ENCODE assay signal across 1 cellular context in the genomic region with DNA sequence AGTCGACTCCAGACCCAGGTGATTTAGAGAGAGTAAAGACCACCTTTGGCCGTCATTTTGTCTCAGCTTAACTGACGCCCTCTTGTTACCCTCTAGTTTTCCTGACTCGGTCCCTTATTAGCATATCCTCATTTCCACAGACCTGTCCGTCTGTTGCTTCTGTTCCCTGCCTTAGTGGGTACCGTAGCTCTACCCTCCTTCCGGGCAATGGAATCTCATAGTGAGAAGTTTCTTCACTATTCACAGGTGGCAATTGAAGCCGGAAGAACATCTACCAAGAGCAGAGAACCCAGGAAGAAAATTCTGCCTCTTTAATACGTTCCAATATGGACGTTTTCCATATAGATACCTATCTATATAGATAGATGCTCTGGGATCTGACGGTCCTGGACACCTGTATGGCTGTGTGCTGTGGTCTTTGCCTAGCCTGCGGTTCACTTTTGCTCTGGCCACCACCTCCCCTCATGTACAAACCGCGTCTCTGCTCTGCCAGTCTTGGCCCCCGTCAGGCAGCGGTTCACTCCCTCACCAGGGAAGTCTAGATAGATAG.
A peak's percentile ranks its signal among the peaks of the same experiment; 100 is the strongest.
TF ChIP-seq lines count a peak whose summit lies in the region.

No MANE protein-coding gene starts in this region.

TF ChIP-seq in K562, 482 proteins besides CTCF, POLR2A, EP300 and RAD21 (continued from another document):
- TF ChIP-seq, protein P1, sequence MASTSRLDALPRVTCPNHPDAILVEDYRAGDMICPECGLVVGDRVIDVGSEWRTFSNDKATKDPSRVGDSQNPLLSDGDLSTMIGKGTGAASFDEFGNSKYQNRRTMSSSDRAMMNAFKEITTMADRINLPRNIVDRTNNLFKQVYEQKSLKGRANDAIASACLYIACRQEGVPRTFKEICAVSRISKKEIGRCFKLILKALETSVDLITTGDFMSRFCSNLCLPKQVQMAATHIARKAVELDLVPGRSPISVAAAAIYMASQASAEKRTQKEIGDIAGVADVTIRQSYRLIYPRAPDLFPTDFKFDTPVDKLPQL (IDR thresholded peaks at IDR 0.05; ENCODE audit: extremely low read depth, insufficient read length): no peak
- TF ChIP-seq TGIF2 (CRISPR knock-in tag; IDR thresholded peaks at IDR 0.05): no peak
- no peak for TF ChIP-seq HDGF (IDR thresholded peaks at IDR 0.05)
- no peak for TF ChIP-seq CBFB (CRISPR knock-in tag; IDR thresholded peaks at IDR 0.05)
- TF ChIP-seq POLR2H (tag; IDR thresholded peaks at IDR 0.05; ENCODE audit: low read depth): 0 out of 2 replicates have a peak, but pooled peaks have one; percentile 6
- TF ChIP-seq, protein P2, sequence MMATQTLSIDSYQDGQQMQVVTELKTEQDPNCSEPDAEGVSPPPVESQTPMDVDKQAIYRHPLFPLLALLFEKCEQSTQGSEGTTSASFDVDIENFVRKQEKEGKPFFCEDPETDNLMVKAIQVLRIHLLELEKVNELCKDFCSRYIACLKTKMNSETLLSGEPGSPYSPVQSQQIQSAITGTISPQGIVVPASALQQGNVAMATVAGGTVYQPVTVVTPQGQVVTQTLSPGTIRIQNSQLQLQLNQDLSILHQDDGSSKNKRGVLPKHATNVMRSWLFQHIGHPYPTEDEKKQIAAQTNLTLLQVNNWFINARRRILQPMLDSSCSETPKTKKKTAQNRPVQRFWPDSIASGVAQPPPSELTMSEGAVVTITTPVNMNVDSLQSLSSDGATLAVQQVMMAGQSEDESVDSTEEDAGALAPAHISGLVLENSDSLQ (IDR thresholded peaks at IDR 0.05): no peak
- TF ChIP-seq, protein P3, sequence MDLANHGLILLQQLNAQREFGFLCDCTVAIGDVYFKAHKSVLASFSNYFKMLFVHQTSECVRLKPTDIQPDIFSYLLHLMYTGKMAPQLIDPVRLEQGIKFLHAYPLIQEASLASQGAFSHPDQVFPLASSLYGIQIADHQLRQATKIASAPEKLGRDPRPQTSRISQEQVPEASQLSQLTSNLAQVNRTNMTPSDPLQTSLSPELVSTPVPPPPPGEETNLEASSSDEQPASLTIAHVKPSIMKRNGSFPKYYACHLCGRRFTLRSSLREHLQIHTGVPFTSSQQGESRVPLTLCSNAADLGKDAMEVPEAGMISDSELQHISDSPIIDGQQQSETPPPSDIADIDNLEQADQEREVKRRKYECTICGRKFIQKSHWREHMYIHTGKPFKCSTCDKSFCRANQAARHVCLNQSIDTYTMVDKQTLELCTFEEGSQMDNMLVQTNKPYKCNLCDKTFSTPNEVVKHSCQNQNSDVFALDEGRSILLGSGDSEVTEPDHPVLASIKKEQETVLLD (IDR thresholded peaks at IDR 0.05): 0 out of 2 replicates have a peak, but pooled peaks have one; percentile 21
- TF ChIP-seq ZNF830 (CRISPR knock-in tag; IDR thresholded peaks at IDR 0.05): no peak
- TF ChIP-seq, protein P4, sequence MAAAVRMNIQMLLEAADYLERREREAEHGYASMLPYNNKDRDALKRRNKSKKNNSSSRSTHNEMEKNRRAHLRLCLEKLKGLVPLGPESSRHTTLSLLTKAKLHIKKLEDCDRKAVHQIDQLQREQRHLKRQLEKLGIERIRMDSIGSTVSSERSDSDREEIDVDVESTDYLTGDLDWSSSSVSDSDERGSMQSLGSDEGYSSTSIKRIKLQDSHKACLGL (CRISPR knock-in tag; IDR thresholded peaks at IDR 0.05; ENCODE audit: borderline replicate concordance, poor library complexity, severe bottlenecking): no peak
- no peak for TF ChIP-seq ZNF311 (CRISPR knock-in tag; IDR thresholded peaks at IDR 0.05)
- TF ChIP-seq, protein P5, sequence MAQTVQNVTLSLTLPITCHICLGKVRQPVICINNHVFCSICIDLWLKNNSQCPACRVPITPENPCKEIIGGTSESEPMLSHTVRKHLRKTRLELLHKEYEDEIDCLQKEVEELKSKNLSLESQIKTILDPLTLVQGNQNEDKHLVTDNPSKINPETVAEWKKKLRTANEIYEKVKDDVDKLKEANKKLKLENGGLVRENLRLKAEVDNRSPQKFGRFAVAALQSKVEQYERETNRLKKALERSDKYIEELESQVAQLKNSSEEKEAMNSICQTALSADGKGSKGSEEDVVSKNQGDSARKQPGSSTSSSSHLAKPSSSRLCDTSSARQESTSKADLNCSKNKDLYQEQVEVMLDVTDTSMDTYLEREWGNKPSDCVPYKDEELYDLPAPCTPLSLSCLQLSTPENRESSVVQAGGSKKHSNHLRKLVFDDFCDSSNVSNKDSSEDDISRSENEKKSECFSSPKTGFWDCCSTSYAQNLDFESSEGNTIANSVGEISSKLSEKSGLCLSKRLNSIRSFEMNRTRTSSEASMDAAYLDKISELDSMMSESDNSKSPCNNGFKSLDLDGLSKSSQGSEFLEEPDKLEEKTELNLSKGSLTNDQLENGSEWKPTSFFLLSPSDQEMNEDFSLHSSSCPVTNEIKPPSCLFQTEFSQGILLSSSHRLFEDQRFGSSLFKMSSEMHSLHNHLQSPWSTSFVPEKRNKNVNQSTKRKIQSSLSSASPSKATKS (CRISPR knock-in tag; IDR thresholded peaks at IDR 0.05): no peak
- TF ChIP-seq, protein P6, sequence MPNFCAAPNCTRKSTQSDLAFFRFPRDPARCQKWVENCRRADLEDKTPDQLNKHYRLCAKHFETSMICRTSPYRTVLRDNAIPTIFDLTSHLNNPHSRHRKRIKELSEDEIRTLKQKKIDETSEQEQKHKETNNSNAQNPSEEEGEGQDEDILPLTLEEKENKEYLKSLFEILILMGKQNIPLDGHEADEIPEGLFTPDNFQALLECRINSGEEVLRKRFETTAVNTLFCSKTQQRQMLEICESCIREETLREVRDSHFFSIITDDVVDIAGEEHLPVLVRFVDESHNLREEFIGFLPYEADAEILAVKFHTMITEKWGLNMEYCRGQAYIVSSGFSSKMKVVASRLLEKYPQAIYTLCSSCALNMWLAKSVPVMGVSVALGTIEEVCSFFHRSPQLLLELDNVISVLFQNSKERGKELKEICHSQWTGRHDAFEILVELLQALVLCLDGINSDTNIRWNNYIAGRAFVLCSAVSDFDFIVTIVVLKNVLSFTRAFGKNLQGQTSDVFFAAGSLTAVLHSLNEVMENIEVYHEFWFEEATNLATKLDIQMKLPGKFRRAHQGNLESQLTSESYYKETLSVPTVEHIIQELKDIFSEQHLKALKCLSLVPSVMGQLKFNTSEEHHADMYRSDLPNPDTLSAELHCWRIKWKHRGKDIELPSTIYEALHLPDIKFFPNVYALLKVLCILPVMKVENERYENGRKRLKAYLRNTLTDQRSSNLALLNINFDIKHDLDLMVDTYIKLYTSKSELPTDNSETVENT (CRISPR knock-in tag; IDR thresholded peaks at IDR 0.05): no peak
- TF ChIP-seq NCOR1 (IDR thresholded peaks at IDR 0.05): no peak
- TF ChIP-seq ZEB2 (IDR thresholded peaks at IDR 0.05): 0 out of 2 replicates have a peak, but pooled peaks have one; percentile 42
- TF ChIP-seq, protein P7, sequence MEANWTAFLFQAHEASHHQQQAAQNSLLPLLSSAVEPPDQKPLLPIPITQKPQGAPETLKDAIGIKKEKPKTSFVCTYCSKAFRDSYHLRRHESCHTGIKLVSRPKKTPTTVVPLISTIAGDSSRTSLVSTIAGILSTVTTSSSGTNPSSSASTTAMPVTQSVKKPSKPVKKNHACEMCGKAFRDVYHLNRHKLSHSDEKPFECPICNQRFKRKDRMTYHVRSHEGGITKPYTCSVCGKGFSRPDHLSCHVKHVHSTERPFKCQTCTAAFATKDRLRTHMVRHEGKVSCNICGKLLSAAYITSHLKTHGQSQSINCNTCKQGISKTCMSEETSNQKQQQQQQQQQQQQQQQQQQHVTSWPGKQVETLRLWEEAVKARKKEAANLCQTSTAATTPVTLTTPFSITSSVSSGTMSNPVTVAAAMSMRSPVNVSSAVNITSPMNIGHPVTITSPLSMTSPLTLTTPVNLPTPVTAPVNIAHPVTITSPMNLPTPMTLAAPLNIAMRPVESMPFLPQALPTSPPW (CRISPR knock-in tag; IDR thresholded peaks at IDR 0.05): peak; percentile 75; the same call in 1 of the 2 replicates
- no peak for TF ChIP-seq CSDE1 (IDR thresholded peaks at IDR 0.05)
- TF ChIP-seq ZNF143 (CRISPR knock-in tag; IDR thresholded peaks at IDR 0.05): no peak
- TF ChIP-seq, protein P8, sequence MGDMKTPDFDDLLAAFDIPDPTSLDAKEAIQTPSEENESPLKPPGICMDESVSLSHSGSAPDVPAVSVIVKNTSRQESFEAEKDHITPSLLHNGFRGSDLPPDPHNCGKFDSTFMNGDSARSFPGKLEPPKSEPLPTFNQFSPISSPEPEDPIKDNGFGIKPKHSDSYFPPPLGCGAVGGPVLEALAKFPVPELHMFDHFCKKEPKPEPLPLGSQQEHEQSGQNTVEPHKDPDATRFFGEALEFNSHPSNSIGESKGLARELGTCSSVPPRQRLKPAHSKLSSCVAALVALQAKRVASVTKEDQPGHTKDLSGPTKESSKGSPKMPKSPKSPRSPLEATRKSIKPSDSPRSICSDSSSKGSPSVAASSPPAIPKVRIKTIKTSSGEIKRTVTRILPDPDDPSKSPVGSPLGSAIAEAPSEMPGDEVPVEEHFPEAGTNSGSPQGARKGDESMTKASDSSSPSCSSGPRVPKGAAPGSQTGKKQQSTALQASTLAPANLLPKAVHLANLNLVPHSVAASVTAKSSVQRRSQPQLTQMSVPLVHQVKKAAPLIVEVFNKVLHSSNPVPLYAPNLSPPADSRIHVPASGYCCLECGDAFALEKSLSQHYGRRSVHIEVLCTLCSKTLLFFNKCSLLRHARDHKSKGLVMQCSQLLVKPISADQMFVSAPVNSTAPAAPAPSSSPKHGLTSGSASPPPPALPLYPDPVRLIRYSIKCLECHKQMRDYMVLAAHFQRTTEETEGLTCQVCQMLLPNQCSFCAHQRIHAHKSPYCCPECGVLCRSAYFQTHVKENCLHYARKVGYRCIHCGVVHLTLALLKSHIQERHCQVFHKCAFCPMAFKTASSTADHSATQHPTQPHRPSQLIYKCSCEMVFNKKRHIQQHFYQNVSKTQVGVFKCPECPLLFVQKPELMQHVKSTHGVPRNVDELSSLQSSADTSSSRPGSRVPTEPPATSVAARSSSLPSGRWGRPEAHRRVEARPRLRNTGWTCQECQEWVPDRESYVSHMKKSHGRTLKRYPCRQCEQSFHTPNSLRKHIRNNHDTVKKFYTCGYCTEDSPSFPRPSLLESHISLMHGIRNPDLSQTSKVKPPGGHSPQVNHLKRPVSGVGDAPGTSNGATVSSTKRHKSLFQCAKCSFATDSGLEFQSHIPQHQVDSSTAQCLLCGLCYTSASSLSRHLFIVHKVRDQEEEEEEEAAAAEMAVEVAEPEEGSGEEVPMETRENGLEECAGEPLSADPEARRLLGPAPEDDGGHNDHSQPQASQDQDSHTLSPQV (IDR thresholded peaks at IDR 0.05): no peak
- TF ChIP-seq GATA2 (CRISPR knock-in tag; IDR thresholded peaks at IDR 0.05): peak; percentile 55; the same call in 1 of the 2 replicates
- no peak for TF ChIP-seq ZNF431 (CRISPR knock-in tag; IDR thresholded peaks at IDR 0.05)
- no peak for TF ChIP-seq MCM3 (IDR thresholded peaks at IDR 0.05)
- TF ChIP-seq, protein P9, sequence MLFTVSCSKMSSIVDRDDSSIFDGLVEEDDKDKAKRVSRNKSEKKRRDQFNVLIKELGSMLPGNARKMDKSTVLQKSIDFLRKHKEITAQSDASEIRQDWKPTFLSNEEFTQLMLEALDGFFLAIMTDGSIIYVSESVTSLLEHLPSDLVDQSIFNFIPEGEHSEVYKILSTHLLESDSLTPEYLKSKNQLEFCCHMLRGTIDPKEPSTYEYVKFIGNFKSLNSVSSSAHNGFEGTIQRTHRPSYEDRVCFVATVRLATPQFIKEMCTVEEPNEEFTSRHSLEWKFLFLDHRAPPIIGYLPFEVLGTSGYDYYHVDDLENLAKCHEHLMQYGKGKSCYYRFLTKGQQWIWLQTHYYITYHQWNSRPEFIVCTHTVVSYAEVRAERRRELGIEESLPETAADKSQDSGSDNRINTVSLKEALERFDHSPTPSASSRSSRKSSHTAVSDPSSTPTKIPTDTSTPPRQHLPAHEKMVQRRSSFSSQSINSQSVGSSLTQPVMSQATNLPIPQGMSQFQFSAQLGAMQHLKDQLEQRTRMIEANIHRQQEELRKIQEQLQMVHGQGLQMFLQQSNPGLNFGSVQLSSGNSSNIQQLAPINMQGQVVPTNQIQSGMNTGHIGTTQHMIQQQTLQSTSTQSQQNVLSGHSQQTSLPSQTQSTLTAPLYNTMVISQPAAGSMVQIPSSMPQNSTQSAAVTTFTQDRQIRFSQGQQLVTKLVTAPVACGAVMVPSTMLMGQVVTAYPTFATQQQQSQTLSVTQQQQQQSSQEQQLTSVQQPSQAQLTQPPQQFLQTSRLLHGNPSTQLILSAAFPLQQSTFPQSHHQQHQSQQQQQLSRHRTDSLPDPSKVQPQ (CRISPR knock-in tag; IDR thresholded peaks at IDR 0.05; ENCODE audit: borderline replicate concordance): no peak
- TF ChIP-seq MEIS2 (IDR thresholded peaks at IDR 0.05; ENCODE audit: partially characterized antibody): no peak
- TF ChIP-seq, protein P10, sequence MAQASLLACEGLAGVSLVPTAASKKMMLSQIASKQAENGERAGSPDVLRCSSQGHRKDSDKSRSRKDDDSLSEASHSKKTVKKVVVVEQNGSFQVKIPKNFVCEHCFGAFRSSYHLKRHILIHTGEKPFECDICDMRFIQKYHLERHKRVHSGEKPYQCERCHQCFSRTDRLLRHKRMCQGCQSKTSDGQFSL (CRISPR knock-in tag; IDR thresholded peaks at IDR 0.05): no peak
- TF ChIP-seq, protein P10 (tag; IDR thresholded peaks at IDR 0.05): no peak
- TF ChIP-seq, protein P11, sequence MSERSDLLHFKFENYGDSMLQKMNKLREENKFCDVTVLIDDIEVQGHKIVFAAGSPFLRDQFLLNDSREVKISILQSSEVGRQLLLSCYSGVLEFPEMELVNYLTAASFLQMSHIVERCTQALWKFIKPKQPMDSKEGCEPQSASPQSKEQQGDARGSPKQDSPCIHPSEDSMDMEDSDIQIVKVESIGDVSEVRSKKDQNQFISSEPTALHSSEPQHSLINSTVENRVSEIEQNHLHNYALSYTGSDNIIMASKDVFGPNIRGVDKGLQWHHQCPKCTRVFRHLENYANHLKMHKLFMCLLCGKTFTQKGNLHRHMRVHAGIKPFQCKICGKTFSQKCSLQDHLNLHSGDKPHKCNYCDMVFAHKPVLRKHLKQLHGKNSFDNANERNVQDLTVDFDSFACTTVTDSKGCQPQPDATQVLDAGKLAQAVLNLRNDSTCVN (CRISPR knock-in tag; IDR thresholded peaks at IDR 0.05): no peak
- no peak for TF ChIP-seq JUND (IDR thresholded peaks at IDR 0.05; ENCODE audit: borderline replicate concordance, low read depth, low read length)
- no peak for TF ChIP-seq JUND (tag; IDR thresholded peaks at IDR 0.05; ENCODE audit: borderline replicate concordance, low read depth, low read length)
- no peak for TF ChIP-seq BDP1 (IDR thresholded peaks at IDR 0.05; ENCODE audit: insufficient read depth, insufficient read length)
- no peak for TF ChIP-seq HMG20A (CRISPR knock-in tag; conservative IDR thresholded peaks at IDR 0.05)
- TF ChIP-seq GABPA (tag; conservative IDR thresholded peaks at IDR 0.05; ENCODE audit: low read depth): no peak
- TF ChIP-seq, protein P12, sequence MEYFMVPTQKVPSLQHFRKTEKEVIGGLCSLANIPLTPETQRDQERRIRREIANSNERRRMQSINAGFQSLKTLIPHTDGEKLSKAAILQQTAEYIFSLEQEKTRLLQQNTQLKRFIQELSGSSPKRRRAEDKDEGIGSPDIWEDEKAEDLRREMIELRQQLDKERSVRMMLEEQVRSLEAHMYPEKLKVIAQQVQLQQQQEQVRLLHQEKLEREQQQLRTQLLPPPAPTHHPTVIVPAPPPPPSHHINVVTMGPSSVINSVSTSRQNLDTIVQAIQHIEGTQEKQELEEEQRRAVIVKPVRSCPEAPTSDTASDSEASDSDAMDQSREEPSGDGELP (CRISPR knock-in tag; IDR thresholded peaks at IDR 0.05; ENCODE audit: borderline replicate concordance): no peak
